33 cellular contexts compared by ENCODE assay signal in genomic region chr6:135617222-135617621, GRCh38.
"Had no signal": no experiment of that assay in that cellular context is flagged by ENCODE, and none has a peak within 500 bp of the region (broad histone marks: within the 10 kb centered on the region; RNA-seq: fewer than 3 reads in every experiment).

No MANE protein-coding gene starts in this region.

- H3K27me3 ChIP-seq: left lung, pancreas, stomach, testis, thyroid gland, transverse colon, upper lobe of left lung, vagina had no signal

- H3K36me3 ChIP-seq: left lung, lower lobe of right lung, pancreas, prostate gland, stomach, thyroid gland, transverse colon, upper lobe of left lung, vagina had no signal

- H3K4me1 Mint-ChIP-seq: neural crest cell had no signal

- H3K4me1 ChIP-seq: left lung, lower lobe of right lung, pancreas, prostate gland, stomach, testis, thyroid gland, transverse colon, upper lobe of left lung, vagina had no signal

- H3K4me3 Mint-ChIP-seq: immature natural killer cell; naive thymus-derived CD4-positive, alpha-beta T cell; natural killer cell treated with Interleukin-12 subunit alpha and Interleukin-12 subunit beta and Interleukin-15 and Interleukin-18, amount 100 ng/mL, for 72 hours; neural crest cell; stimulated activated naive B cell treated with anti-CD40 and anti-IgM and Interleukin-4, amounts not matched to agents 10 μg/mL and 1 μg/mL and 100 μg/mL, for 72 hours had no signal

- ATAC-seq: left colon; left lung; lower lobe of right lung; mucosa of descending colon; naive thymus-derived CD4-positive, alpha-beta T cell; natural killer cell treated with Interleukin-12 subunit alpha and Interleukin-12 subunit beta and Interleukin-15 and Interleukin-18, amount 100 ng/mL, for 72 hours; pancreas; right cardiac atrium; sciatic nerve; stimulated activated naive B cell treated with anti-CD40 and anti-IgM and Interleukin-4, amounts not matched to agents 10 μg/mL and 1 μg/mL and 100 μg/mL, for 72 hours; stimulated activated naive CD8-positive, alpha-beta T cell treated with anti-CD3 and anti-CD28 coated beads, Interleukin-15, Interleukin-2, amounts not matched to agents 100 U/mL and 50 U/mL, for 24 hours had no signal

- DNase-seq: hypothalamus; immature natural killer cell; kidney; left colon; left lung; lower lobe of right lung; mammary epithelial cell; mesenchymal stem cell; midbrain; mucosa of descending colon; naive thymus-derived CD4-positive, alpha-beta T cell; nucleus accumbens; pancreas; posterior cingulate gyrus; retina; right cardiac atrium; stimulated activated CD4-positive, alpha-beta T cell treated with anti-CD3 and anti-CD28 coated beads, Interleukin-12 subunit alpha, Interleukin-12 subunit beta, amount 100 ng/mL, for 4 hours; stimulated activated CD4-positive, alpha-beta T cell treated with anti-CD3 and anti-CD28 coated beads, Interleukin-15, amount 100 ng/mL, for 24 hours; stimulated activated CD4-positive, alpha-beta T cell treated with anti-CD3 and anti-CD28 coated beads, Interleukin-2, amount 100 ng/mL, for 24 hours; stimulated activated CD4-positive, alpha-beta T cell treated with anti-CD3 and anti-CD28 coated beads, Interleukin-4, amount 100 ng/mL, for 1 hour; stimulated activated naive B cell treated with anti-CD40 and anti-IgM and Interleukin-4, amounts not matched to agents 10 μg/mL and 1 μg/mL and 100 μg/mL, for 72 hours; stimulated activated naive CD8-positive, alpha-beta T cell treated with anti-CD3 and anti-CD28 coated beads, Interleukin-15, Interleukin-2, amounts not matched to agents 100 U/mL and 50 U/mL, for 24 hours; stomach; testis; thyroid gland; transverse colon; upper lobe of left lung had no signal

- H3K4me3 ChIP-seq: left lung, lower lobe of right lung, mucosa of descending colon, pancreas, prostate gland, skin epidermis, stomach, testis, thyroid gland, transverse colon, upper lobe of left lung, vagina had no signal

- H3K27ac Mint-ChIP-seq: immature natural killer cell; naive thymus-derived CD4-positive, alpha-beta T cell; natural killer cell treated with Interleukin-12 subunit alpha and Interleukin-12 subunit beta and Interleukin-15 and Interleukin-18, amount 100 ng/mL, for 72 hours; stimulated activated naive B cell treated with anti-CD40 and anti-IgM and Interleukin-4, amounts not matched to agents 10 μg/mL and 1 μg/mL and 100 μg/mL, for 72 hours had no signal

- H3K27ac ChIP-seq: left lung, lower lobe of right lung, pancreas, prostate gland, skin epidermis, stomach, testis, thyroid gland, transverse colon, upper lobe of left lung, vagina had no signal

- H3K9me3 Mint-ChIP-seq: immature natural killer cell; natural killer cell treated with Interleukin-12 subunit alpha and Interleukin-12 subunit beta and Interleukin-15 and Interleukin-18, amount 100 ng/mL, for 72 hours; neural crest cell; stimulated activated naive B cell treated with anti-CD40 and anti-IgM and Interleukin-4, amounts not matched to agents 10 μg/mL and 1 μg/mL and 100 μg/mL, for 72 hours had no signal

- H3K36me3 Mint-ChIP-seq: immature natural killer cell; natural killer cell treated with Interleukin-12 subunit alpha and Interleukin-12 subunit beta and Interleukin-15 and Interleukin-18, amount 100 ng/mL, for 72 hours; stimulated activated naive B cell treated with anti-CD40 and anti-IgM and Interleukin-4, amounts not matched to agents 10 μg/mL and 1 μg/mL and 100 μg/mL, for 72 hours had no signal
